1 cellular context compared by ENCODE assay signal in the genomic region with DNA sequence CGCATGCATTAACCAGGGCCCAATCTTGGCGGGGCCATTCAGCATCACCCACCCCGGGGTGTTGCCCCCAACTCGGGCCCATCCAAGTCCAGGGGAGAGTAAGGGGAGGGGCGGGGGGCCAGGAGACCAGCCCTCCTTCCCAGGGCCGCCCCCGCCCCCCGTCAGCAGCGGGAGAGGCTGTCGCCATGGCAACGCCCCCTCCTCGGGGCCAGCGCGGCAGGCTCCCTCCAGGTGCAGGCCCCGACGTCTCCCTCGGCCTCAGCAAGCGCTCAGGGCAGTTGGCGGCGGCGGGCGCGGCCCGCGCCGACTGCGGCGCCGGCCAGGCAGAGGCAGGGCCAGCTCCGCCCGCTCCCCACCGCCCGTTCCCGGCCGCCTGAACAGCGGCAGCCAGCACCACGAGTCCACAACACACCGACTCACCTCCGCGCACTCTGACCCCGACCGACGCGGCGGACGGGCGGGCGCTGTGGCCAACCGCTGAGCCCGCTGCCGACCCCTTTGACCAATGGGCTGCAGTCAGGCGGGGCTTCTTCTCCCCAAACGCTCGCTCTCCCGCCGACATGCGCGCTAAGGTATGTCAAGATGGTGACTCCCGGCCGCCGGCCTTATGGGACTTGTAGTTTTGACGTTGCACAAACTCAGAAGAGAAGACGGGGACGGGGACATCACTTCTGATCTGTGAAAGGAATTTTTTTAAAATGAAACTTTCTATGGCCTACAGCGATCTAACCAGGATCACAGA.
TF ChIP-seq lines count a peak whose summit lies in the region.

Gene ERI3 (minus strand): TSS at position 418 of the 742 bp plus-strand sequence. CDS start 231 bp downstream, at position 187.

TF ChIP-seq in H1, 55 proteins besides CTCF, POLR2A, EP300 and RAD21 (continued from another document):
- TF ChIP-seq CHD7 (IDR thresholded peaks at IDR 0.05; ENCODE audit: insufficient replicate concordance, low read length) = no peak
- peak; percentile 72 for TF ChIP-seq TAF1 (IDR thresholded peaks at IDR 0.05; ENCODE audit: low read depth, low read length)
- no peak for TF ChIP-seq MAFK (IDR thresholded peaks at IDR 0.05; ENCODE audit: low read depth, low read length)
- no peak for TF ChIP-seq JUND (IDR thresholded peaks at IDR 0.05; ENCODE audit: low read length)
- no peak for TF ChIP-seq BCL11A (IDR thresholded peaks at IDR 0.05; ENCODE audit: low read depth in 2 of 2, low read length in 2 of 2)
- TF ChIP-seq, protein P1, sequence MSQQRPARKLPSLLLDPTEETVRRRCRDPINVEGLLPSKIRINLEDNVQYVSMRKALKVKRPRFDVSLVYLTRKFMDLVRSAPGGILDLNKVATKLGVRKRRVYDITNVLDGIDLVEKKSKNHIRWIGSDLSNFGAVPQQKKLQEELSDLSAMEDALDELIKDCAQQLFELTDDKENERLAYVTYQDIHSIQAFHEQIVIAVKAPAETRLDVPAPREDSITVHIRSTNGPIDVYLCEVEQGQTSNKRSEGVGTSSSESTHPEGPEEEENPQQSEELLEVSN (IDR thresholded peaks at IDR 0.05) = peak; percentile 46; the same call in 1 of the 2 replicates
- no peak for TF ChIP-seq CEBPB (IDR thresholded peaks at IDR 0.05; ENCODE audit: low read depth, low read length)
- TF ChIP-seq HDAC2 (IDR thresholded peaks at IDR 0.05; ENCODE audit: borderline replicate concordance in 1 of 2, low read depth in 2 of 2, low read length in 2 of 2) = peak in 1 of 2 experiments; percentile 84; a peak in 1 of 4 replicates
- TF ChIP-seq CHD2 (IDR thresholded peaks at IDR 0.05; ENCODE audit: low read length) = peak; percentile 90
- TF ChIP-seq SIX5 (IDR thresholded peaks at IDR 0.05; ENCODE audit: low read depth, low read length) = peak; percentile 80
- TF ChIP-seq SIN3A (conservative IDR thresholded peaks at IDR 0.05 in 1 of 2, IDR thresholded peaks at IDR 0.05 in 1 of 2; ENCODE audit: low read depth in 1 of 2, low read length in 2 of 2) = peak; percentile 40 to 76; a peak in 1 of 4 replicates
- TF ChIP-seq KDM4A (IDR thresholded peaks at IDR 0.05; ENCODE audit: low read depth, low read length, severe bottlenecking) = peak; percentile 48
- peak; percentile 87 for TF ChIP-seq PHF8 (conservative IDR thresholded peaks at IDR 0.05; ENCODE audit: low read depth, low read length)
- TF ChIP-seq TBP (IDR thresholded peaks at IDR 0.05; ENCODE audit: low read depth, low read length) = peak; percentile 41; the same call in 1 of the 2 replicates
- TF ChIP-seq MAX (IDR thresholded peaks at IDR 0.05) = peak; percentile 57
- TF ChIP-seq CREB1 (IDR thresholded peaks at IDR 0.05) = peak; percentile 94
- peak; percentile 66 for TF ChIP-seq ASH2L (IDR thresholded peaks at IDR 0.05; ENCODE audit: low read length)
- TF ChIP-seq KDM5A (IDR thresholded peaks at IDR 0.05; ENCODE audit: low read length) = no peak
- TF ChIP-seq POLR2AphosphoS5 (IDR thresholded peaks at IDR 0.05; ENCODE audit: low read depth, low read length) = peak; percentile 67; the same call in 1 of the 2 replicates
- TF ChIP-seq TEAD4 (IDR thresholded peaks at IDR 0.05; ENCODE audit: low read depth, low read length) = peak; percentile 62
- TF ChIP-seq NRF1 (IDR thresholded peaks at IDR 0.05; ENCODE audit: low read depth, low read length) = peak; percentile 47
- TF ChIP-seq SP1 (IDR thresholded peaks at IDR 0.05; ENCODE audit: low read depth, low read length) = peak; percentile 96
